ENCODE assay signal across 1 cellular context in the genomic region with DNA sequence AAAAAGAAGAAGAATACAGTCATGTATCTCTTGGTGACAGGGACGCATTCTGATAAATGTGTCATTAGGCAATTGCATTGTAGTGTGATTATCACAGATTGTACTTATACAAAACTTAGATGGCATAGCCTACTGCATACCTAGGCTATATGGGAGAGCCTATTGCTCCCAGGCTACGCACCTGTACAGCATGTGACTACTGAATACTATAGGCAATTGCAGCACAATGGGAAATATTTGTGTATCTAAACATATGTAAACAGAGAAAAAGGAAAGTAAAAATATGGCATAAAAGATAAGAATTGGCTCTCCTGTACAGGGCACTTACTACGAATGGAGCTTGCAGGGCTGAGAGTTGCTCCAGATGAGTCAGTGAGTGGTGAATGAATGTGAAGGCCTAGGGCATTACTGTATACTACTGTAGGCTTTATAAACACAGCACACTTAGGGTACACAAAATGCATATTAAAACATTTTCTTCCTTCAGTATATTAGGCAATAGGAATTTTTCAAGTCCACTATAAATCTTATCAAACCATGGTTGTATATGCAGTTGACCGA.
TF ChIP-seq lines count a peak whose summit lies in the region.

No MANE protein-coding gene starts in this region.

TF ChIP-seq in GM12878, 131 proteins besides CTCF, POLR2A, EP300 and RAD21:
- TF ChIP-seq GABPA (IDR thresholded peaks at IDR 0.05; ENCODE audit: low read depth) (no peak), ZNF217 (IDR thresholded peaks at IDR 0.05) (no peak), RUNX3 (IDR thresholded peaks at IDR 0.05; ENCODE audit: low read length) (no peak), BMI1 (IDR thresholded peaks at IDR 0.05; ENCODE audit: borderline replicate concordance) (no peak), HCFC1 (IDR thresholded peaks at IDR 0.05; ENCODE audit: low read length) (no peak), SUPT20H (IDR thresholded peaks at IDR 0.05; ENCODE audit: borderline replicate concordance, control insufficient read depth, low read depth, low read length) (no peak), ZNF274 (IDR thresholded peaks at IDR 0.05; ENCODE audit: insufficient read depth, insufficient read length) (no peak), RELB (IDR thresholded peaks at IDR 0.05; ENCODE audit: low read depth) (no peak), CHD2 (IDR thresholded peaks at IDR 0.05; ENCODE audit: borderline replicate concordance, low read depth, low read length) (no peak), TAF1 (IDR thresholded peaks at IDR 0.05; ENCODE audit: borderline replicate concordance, low read depth, low read length) (no peak)
- TF ChIP-seq, protein P1, sequence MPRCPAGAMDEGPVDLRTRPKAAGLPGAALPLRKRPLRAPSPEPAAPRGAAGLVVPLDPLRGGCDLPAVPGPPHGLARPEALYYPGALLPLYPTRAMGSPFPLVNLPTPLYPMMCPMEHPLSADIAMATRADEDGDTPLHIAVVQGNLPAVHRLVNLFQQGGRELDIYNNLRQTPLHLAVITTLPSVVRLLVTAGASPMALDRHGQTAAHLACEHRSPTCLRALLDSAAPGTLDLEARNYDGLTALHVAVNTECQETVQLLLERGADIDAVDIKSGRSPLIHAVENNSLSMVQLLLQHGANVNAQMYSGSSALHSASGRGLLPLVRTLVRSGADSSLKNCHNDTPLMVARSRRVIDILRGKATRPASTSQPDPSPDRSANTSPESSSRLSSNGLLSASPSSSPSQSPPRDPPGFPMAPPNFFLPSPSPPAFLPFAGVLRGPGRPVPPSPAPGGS (IDR thresholded peaks at IDR 0.05; ENCODE audit: borderline replicate concordance, insufficient read depth, low read depth, low read length, poor library complexity, severe bottlenecking): no peak
- TF ChIP-seq, protein P2, sequence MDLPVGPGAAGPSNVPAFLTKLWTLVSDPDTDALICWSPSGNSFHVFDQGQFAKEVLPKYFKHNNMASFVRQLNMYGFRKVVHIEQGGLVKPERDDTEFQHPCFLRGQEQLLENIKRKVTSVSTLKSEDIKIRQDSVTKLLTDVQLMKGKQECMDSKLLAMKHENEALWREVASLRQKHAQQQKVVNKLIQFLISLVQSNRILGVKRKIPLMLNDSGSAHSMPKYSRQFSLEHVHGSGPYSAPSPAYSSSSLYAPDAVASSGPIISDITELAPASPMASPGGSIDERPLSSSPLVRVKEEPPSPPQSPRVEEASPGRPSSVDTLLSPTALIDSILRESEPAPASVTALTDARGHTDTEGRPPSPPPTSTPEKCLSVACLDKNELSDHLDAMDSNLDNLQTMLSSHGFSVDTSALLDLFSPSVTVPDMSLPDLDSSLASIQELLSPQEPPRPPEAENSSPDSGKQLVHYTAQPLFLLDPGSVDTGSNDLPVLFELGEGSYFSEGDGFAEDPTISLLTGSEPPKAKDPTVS (IDR thresholded peaks at IDR 0.05; ENCODE audit: low read depth, low read length): no peak
